18 cellular contexts compared by ENCODE assay signal in genomic region chr9:16681659-16681990, GRCh38.
DNase-seq lines count a peak whose midpoint lies in the region; ATAC-seq and TF ChIP-seq lines count a peak whose summit lies in the region.
"Had no signal": no experiment of that assay in that cellular context is flagged by ENCODE, and none has a peak within 500 bp of the region (broad histone marks: within the 10 kb centered on the region; RNA-seq: fewer than 3 reads in every experiment).

No MANE protein-coding gene starts in this region.

- no peak for ATAC-seq in GM19452 (IDR thresholded peaks at IDR 0.05; ENCODE audit: unreplicated experiment)
- no peak for ATAC-seq in HG03045 (IDR thresholded peaks at IDR 0.05; ENCODE audit: unreplicated experiment)
- ATAC-seq in HG02763 (IDR thresholded peaks at IDR 0.05; ENCODE audit: unreplicated experiment): no peak
- ATAC-seq: A549, K562, Right ventricle myocardium inferior had no signal

- no peaks in the 10 kb centered on the region for H3K36me3 Mint-ChIP-seq in nephron (ENCODE audit: low read depth)
- H3K36me3 Mint-ChIP-seq: CD4-positive, alpha-beta memory T cell had no signal

- no peak overlapping the region for H3K27ac ChIP-seq in testis
- H3K27ac ChIP-seq: A549, HL-60, PC-9 had no signal

- H3K36me3 ChIP-seq in testis (ENCODE audit: low read depth, missing control alignments): no peaks in the 10 kb centered on the region

- no peak for TF ChIP-seq POLR2A in testis (IDR thresholded peaks at IDR 0.05)

- H3K27me3 ChIP-seq in testis: no peaks in the 10 kb centered on the region

- H3K4me3 ChIP-seq in epithelial cell of proximal tubule (ENCODE audit: low read depth, low read length): peak overlapping the region; percentile 24
- no peak overlapping the region for H3K4me3 ChIP-seq in testis
- H3K4me3 ChIP-seq: A549, K562, PC-9 had no signal

- H3K4me3 Mint-ChIP-seq in nephron: no peak overlapping the region
- H3K4me3 Mint-ChIP-seq: CD4-positive, alpha-beta memory T cell had no signal

- peaks cover 5% of the 10 kb centered on the region for H3K4me1 ChIP-seq in testis
- H3K4me1 ChIP-seq: A549 had no signal

- in situ Hi-C loops in Caki2 (cut with HindIII; ENCODE audit: low pct_unique_long_range_greater_than_20kb, low sequenced_read_pairs): no loop called here

- 65 to 70% methylated on average over 7 of the region's 7 CpGs for WGBS in testis, 2 donors

- H3K27ac Mint-ChIP-seq in nephron: peak overlapping the region; percentile 34 to 93 (median 67)
- H3K27ac Mint-ChIP-seq: CD4-positive, alpha-beta memory T cell had no signal

- TF ChIP-seq CTCF in epithelial cell of proximal tubule (conservative IDR thresholded peaks at IDR 0.05; ENCODE audit: low read depth, low read length) (no peak), nephron (IDR thresholded peaks at IDR 0.05; ENCODE audit: unreplicated experiment in 3 of 3) (no peak), testis (IDR thresholded peaks at IDR 0.05) (no peak)

- intact Hi-C loops in testis (cut with DNase I; ENCODE audit: low total_unique reads): no loop called here

- H3K4me1 Mint-ChIP-seq in nephron: peaks cover 45% of the 10 kb centered on the region

- no peaks in the 10 kb centered on the region for H3K27me3 Mint-ChIP-seq in nephron (ENCODE audit: low read depth)
- H3K27me3 Mint-ChIP-seq: CD4-positive, alpha-beta memory T cell had no signal

- H3K9me3 Mint-ChIP-seq in nephron: no peaks in the 10 kb centered on the region

- DNase-seq in Caki2 (ENCODE audit: low read depth) (peak; percentile 59), NCI-H69 (lab: John Stamatoyannopoulos, UW) (peak; percentile 64), epithelial cell of proximal tubule (ENCODE audit: low read depth) (peak; percentile 53), testis (no peak)
- DNase-seq: CD4-positive, alpha-beta memory T cell; DND-41; GF-D8; NCI-H1092 treated with DMSO at 0.1 percent for 48 hours; NCI-H1694; PC-9 had no signal

- no peaks in the 10 kb centered on the region for H3K9me3 ChIP-seq in testis
- H3K9me3 ChIP-seq: A549 had no signal
